Comparison of ENCODE assay signal across 28 cellular contexts in the genomic region with DNA sequence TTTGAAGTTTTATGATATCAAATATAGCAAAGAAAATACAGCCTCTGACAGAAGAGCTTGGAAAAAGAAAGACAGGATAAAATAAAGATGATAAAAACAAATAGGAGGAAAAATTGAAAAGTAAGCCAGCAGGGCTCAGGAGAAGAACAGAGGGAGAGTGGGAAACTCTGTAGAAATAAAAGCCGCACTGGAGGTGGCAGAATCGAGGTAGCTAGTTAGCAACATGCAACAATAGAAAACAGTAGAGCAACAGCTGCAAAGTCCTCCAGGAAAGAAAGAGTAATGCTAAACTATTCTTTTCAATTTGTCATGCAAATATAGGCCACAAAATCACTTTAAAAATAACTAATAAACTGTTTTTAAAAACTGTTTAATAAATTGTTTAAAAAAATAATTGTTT. TPM values are rescaled to one million over a fixed set of nuclear protein-coding genes. Genes with fewer than 3 reads are reported as not detected.
A peak's percentile ranks its signal among the peaks of the same experiment; 100 is the strongest.
DNase-seq lines count a peak whose midpoint lies in the region; ATAC-seq, FAIRE-seq and TF ChIP-seq lines count a peak whose summit lies in the region.
"Had no signal": no experiment of that assay in that cellular context is flagged by ENCODE, and none has a peak within 500 bp of the region (broad histone marks: within the 10 kb centered on the region; RNA-seq: fewer than 3 reads in every experiment).

No MANE protein-coding gene starts in this region.

- H3K27ac ChIP-seq in HUES48 (ENCODE audit: low read depth, low read length) (peak overlapping the region; percentile 86), dorsolateral prefrontal cortex (peak overlapping the region in 52 of 59 donors; percentile 23 to 94 (median 82))
- peak overlapping the region; percentile 46 for H3K27ac ChIP-seq in naive thymus-derived CD4-positive, alpha-beta T cell (ENCODE audit: low read depth, low read length)
- H3K27ac ChIP-seq: body of pancreas, left ventricle myocardium inferior, ovary, SJSA1, thyroid gland had no signal

- POLR2A ChIA-PET in naive thymus-derived CD4-positive, alpha-beta T cell (lab: Charles Lee): interaction anchor here (0.6 to 1.1 kb wide), 2 partner anchors 20 to 115 kb away, joined by 3 read pairs; no protein-coding TSS in a partner anchor

- peak; percentile 44 for FAIRE-seq in GM19239 (lab: Jason Lieb, UNC)
- FAIRE-seq: H54 had no signal

- DNase-seq in GM19239 (ENCODE audit: insufficient read length, low spot score): no peak
- no peak for DNase-seq in dorsolateral prefrontal cortex
- no peak for DNase-seq in naive thymus-derived CD4-positive, alpha-beta T cell
- no peak for DNase-seq in BE2C
- DNase-seq in NCI-H1436 (lab: John Stamatoyannopoulos, UW): no peak
- DNase-seq: activated CD4-positive, alpha-beta T cell treated with anti-CD3 and anti-CD28 coated beads for 36 hours; activated CD8-positive, alpha-beta memory T cell treated with anti-CD3 and anti-CD28 coated beads, Interleukin-2, amount 10 ng/mL, durations not matched to agents 7 days and 5 days; body of pancreas; DMS 273 treated with DMSO at 0.1 percent for 48 hours; effector memory CD8-positive, alpha-beta T cell; foreskin melanocyte; left ventricle myocardium inferior; NCI-H1092; NCI-H1930; NCI-H2227 treated with DMSO at 0.1 percent for 48 hours; NCI-H69; ovary; stimulated activated CD4-positive, alpha-beta T cell treated with anti-CD3 and anti-CD28 coated beads, Interleukin-4, amount 100 ng/mL, for 1 hour; stimulated activated naive CD4-positive, alpha-beta T cell; T-helper 1 cell; thyroid gland had no signal

- TF ChIP-seq CTCF in dorsolateral prefrontal cortex (IDR thresholded peaks at IDR 0.05 in 54 of 56, conservative IDR thresholded peaks at IDR 0.05 in 2 of 56; ENCODE audit: low read depth in 1 of 56, partially characterized antibody in 56 of 56) (no peak), BE2C (IDR thresholded peaks at IDR 0.05; ENCODE audit: low read depth, low read length) (no peak)

- peak overlapping the region; percentile 19; the same call in 1 of the 2 replicates for H3K4me3 ChIP-seq in HUES48 (ENCODE audit: low read depth, low read length)
- peak overlapping the region in 58 of 59 donors; percentile 6 to 71 (median 49) for H3K4me3 ChIP-seq in dorsolateral prefrontal cortex
- H3K4me3 ChIP-seq in naive thymus-derived CD4-positive, alpha-beta T cell (ENCODE audit: low read length): no peak overlapping the region
- H3K4me3 ChIP-seq in BE2C (ENCODE audit: low read depth, low read length): no peak overlapping the region
- H3K4me3 ChIP-seq: body of pancreas, left ventricle myocardium inferior, ovary, SJSA1, thyroid gland had no signal

- ATAC-seq in naive thymus-derived CD4-positive, alpha-beta T cell: no peak
- ATAC-seq in GM19455 (IDR thresholded peaks at IDR 0.05; ENCODE audit: unreplicated experiment): no peak
- ATAC-seq: activated CD4-positive, alpha-beta T cell treated with anti-CD3 and anti-CD28 coated beads for 36 hours; activated CD8-positive, alpha-beta memory T cell treated with anti-CD3 and anti-CD28 coated beads, Interleukin-2, amount 10 ng/mL, durations not matched to agents 7 days and 5 days; body of pancreas; effector memory CD8-positive, alpha-beta T cell; esophagus mucosa; natural killer cell treated with Interleukin-12 subunit alpha and Interleukin-12 subunit beta and Interleukin-15 and Interleukin-18, amount 100 ng/mL, for 72 hours had no signal

- intact Hi-C loops in dorsolateral prefrontal cortex (cut with DNase I): no loop called here
- intact Hi-C loops in naive thymus-derived CD4-positive, alpha-beta T cell (cut with micrococcal nuclease): no loop called here

- CTCF ChIA-PET in naive thymus-derived CD4-positive, alpha-beta T cell (lab: Charles Lee): interaction anchor here (1.3 kb wide), 1 partner anchor 18 kb away, joined by 4 read pairs; no protein-coding TSS in a partner anchor

- no peaks in the 10 kb centered on the region for H3K9me3 ChIP-seq in HUES48 (ENCODE audit: control insufficient read depth, insufficient read depth, low read length)
- no peaks in the 10 kb centered on the region for H3K9me3 ChIP-seq in naive thymus-derived CD4-positive, alpha-beta T cell (ENCODE audit: control insufficient read depth in 2 of 3, low read length in 3 of 3)
- H3K9me3 ChIP-seq in BE2C: no peaks in the 10 kb centered on the region
- H3K9me3 ChIP-seq: body of pancreas, left ventricle myocardium inferior, ovary, SJSA1, thyroid gland had no signal

- H3K27me3 ChIP-seq in HUES48 (ENCODE audit: control insufficient read depth, insufficient read depth, low read length) (no peaks in the 10 kb centered on the region), dorsolateral prefrontal cortex (no peaks in the 10 kb centered on the region), BE2C (no peaks in the 10 kb centered on the region)
- H3K27me3 ChIP-seq in naive thymus-derived CD4-positive, alpha-beta T cell (ENCODE audit: control insufficient read depth in 2 of 2, insufficient read depth in 2 of 2, low read length in 2 of 2): no peaks in the 10 kb centered on the region
- H3K27me3 ChIP-seq: body of pancreas, ovary, SJSA1, thyroid gland had no signal

- H3K27me3 Mint-ChIP-seq in naive thymus-derived CD4-positive, alpha-beta T cell: no peaks in the 10 kb centered on the region
- H3K27me3 Mint-ChIP-seq: activated CD4-positive, alpha-beta T cell treated with anti-CD3 and anti-CD28 coated beads for 36 hours; activated CD8-positive, alpha-beta memory T cell treated with anti-CD3 and anti-CD28 coated beads, Interleukin-2, amount 10 ng/mL, durations not matched to agents 7 days and 5 days; effector memory CD8-positive, alpha-beta T cell; natural killer cell treated with Interleukin-12 subunit alpha and Interleukin-12 subunit beta and Interleukin-15 and Interleukin-18, amount 100 ng/mL, for 72 hours had no signal

- peaks cover 12% of the 10 kb centered on the region for H3K36me3 ChIP-seq in HUES48 (ENCODE audit: control insufficient read depth, insufficient read depth, low read length)
- no peaks in the 10 kb centered on the region for H3K36me3 ChIP-seq in naive thymus-derived CD4-positive, alpha-beta T cell (ENCODE audit: control insufficient read depth in 2 of 3, insufficient read depth in 3 of 3, low read length in 3 of 3)
- no peaks in the 10 kb centered on the region; the same call in 1 of the 2 replicates for H3K36me3 ChIP-seq in BE2C
- H3K36me3 ChIP-seq: ovary, thyroid gland had no signal

- H3K27ac Mint-ChIP-seq in naive thymus-derived CD4-positive, alpha-beta T cell: peak overlapping the region in 8 of 9 donors; percentile 77 to 97 (median 86)
- H3K27ac Mint-ChIP-seq: activated T-helper 2 cell treated with anti-CD3 and anti-CD28 coated beads, Interferon-gamma antibody, Interleukin-2, Interleukin-4, amounts not matched to agents 10 μg/mL and 5 μg/mL and 100 μg/mL, durations not matched to agents 14 hours and 24 hours and 36 hours had no signal

- H3K4me3 Mint-ChIP-seq in naive thymus-derived CD4-positive, alpha-beta T cell: peak overlapping the region in 5 of 10 donors; percentile 1 to 60 (median 55)
- H3K4me3 Mint-ChIP-seq: activated CD4-positive, alpha-beta T cell treated with anti-CD3 and anti-CD28 coated beads for 36 hours; activated CD8-positive, alpha-beta memory T cell treated with anti-CD3 and anti-CD28 coated beads, Interleukin-2, amount 10 ng/mL, durations not matched to agents 7 days and 5 days; effector memory CD8-positive, alpha-beta T cell; natural killer cell treated with Interleukin-12 subunit alpha and Interleukin-12 subunit beta and Interleukin-15 and Interleukin-18, amount 100 ng/mL, for 72 hours had no signal

- no peak overlapping the region for H3K9ac ChIP-seq in HUES48 (ENCODE audit: low read depth, low read length)

- H3K9me3 Mint-ChIP-seq in naive thymus-derived CD4-positive, alpha-beta T cell: no peaks in the 10 kb centered on the region
- H3K9me3 Mint-ChIP-seq: activated T-helper 2 cell treated with anti-CD3 and anti-CD28 coated beads, Interferon-gamma antibody, Interleukin-2, Interleukin-4, amounts not matched to agents 10 μg/mL and 5 μg/mL and 100 μg/mL, durations not matched to agents 14 hours and 24 hours and 36 hours; effector memory CD8-positive, alpha-beta T cell; natural killer cell treated with Interleukin-12 subunit alpha and Interleukin-12 subunit beta and Interleukin-15 and Interleukin-18, amount 100 ng/mL, for 72 hours had no signal

- H3K36me3 Mint-ChIP-seq in naive thymus-derived CD4-positive, alpha-beta T cell: peaks cover 0 to 19% (median 8%) of the 10 kb centered on the region in 5 donors

- peaks cover 26% of the 10 kb centered on the region for H3K4me1 ChIP-seq in HUES48 (ENCODE audit: control insufficient read depth, insufficient read depth, low read length)
- peaks cover 7 to 20% of the 10 kb centered on the region in 2 donors for H3K4me1 ChIP-seq in naive thymus-derived CD4-positive, alpha-beta T cell (ENCODE audit: control insufficient read depth in 2 of 2, insufficient read depth in 2 of 2, low read length in 2 of 2)
- peaks cover under 1% of the 10 kb centered on the region; the same call in 1 of the 2 replicates for H3K4me1 ChIP-seq in BE2C
- H3K4me1 ChIP-seq: body of pancreas, left ventricle myocardium inferior, SJSA1, thyroid gland had no signal

- peaks cover 23 to 90% (median 70%) of the 10 kb centered on the region in 7 donors for H3K4me1 Mint-ChIP-seq in naive thymus-derived CD4-positive, alpha-beta T cell

RNA-seq across cellular contexts. Expression of a gene that starts 28.8 kb away (rescaled TPM):
- total RNA-seq in dorsolateral prefrontal cortex: 100 to 1,000 TPM in 100 of 120 experiments, 10 to 100 TPM in 20; 67.2 to 187 (median 115) TPM
- total RNA-seq in naive thymus-derived CD4-positive, alpha-beta T cell: 100 to 1,000 TPM in 1 of 5 experiments, 10 to 100 TPM in 4; 70.0 to 112 (median 83.1) TPM
- polyA plus RNA-seq in naive thymus-derived CD4-positive, alpha-beta T cell: 10 to 100 TPM; 61.4 to 70.5 TPM
- 75.3 TPM for polyA plus RNA-seq in BE2C (2012; ENCODE audit: insufficient read depth, insufficient read length, low read depth)

Comparison
In these comparisons a context has a peak if more than half of its experiments do, and no peak if none do; other contexts are left out.
1. H3K4me3 ChIP-seq: peak in HUES48 (single experiment) and dorsolateral prefrontal cortex (58 of 59); none in naive thymus-derived CD4-positive, alpha-beta T cell (single experiment) and BE2C (single experiment).
2. Peak in every context shown above with its lines, with median percentiles within 50 percentile points of each other: H3K27ac ChIP-seq.